In the genomic region with DNA sequence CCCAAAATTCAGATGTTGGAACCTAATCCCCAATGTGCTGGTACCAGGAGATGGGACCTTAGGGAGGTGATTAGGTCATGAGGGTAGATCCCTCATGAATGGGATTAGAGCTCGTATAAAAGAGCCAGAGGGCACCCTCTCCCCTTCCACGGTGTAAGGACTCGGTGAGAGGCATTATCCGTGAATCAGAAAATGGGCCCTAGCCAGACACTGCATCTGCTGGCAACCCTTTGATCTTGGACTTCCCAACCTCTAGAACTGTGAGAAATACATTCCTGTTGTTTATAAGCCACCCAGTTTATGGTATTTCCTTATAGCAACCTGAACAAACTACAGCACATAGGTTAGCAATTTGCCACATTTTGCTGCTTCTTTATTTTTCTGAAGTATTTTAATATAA, we compare ENCODE assay signal across 9 cellular contexts.
"Had no signal": no experiment of that assay in that cellular context is flagged by ENCODE, and none has a peak within 500 bp of the region (broad histone marks: within the 10 kb centered on the region; RNA-seq: fewer than 3 reads in every experiment).

No MANE protein-coding gene starts in this region.

- H3K36me3 ChIP-seq: HAP-1 had no signal

- H3K9ac ChIP-seq: GM23248 had no signal

- H3K4me2 ChIP-seq: GM23338 had no signal

- DNase-seq: GM23248, GOT3, H7, H9, HCEC 1CT, HFFc6 had no signal

- H3K4me3 ChIP-seq: GM23248, GM23338, HAP-1 had no signal

- H3K4me1 ChIP-seq: HAP-1 had no signal

- ATAC-seq: GM23338, HCT116 had no signal

- H3K9me3 ChIP-seq: HAP-1 had no signal

- H3K27ac ChIP-seq: GM23248 had no signal

- H2AFZ ChIP-seq: GM23248, GM23338 had no signal
